In the genomic region with DNA sequence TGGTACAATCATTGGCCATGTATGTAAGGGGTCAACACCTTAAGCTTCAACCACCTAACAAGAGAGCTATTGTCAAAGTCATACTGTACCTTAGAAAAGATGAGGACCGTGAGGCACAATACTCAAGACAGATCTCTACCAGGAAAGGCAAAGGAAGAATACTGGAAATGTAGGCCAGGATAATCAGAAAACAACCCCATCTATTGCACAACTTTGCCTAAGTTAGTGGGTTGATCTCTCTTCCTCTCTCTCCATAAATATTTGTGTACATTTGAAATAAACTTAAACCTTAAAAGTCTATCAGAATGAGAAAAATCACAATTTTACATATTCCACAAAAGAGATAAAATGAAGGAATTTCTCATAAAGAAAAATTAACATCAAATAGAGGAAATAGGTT, we compare ENCODE assay signal across 1 cellular context.
TF ChIP-seq lines count a peak whose summit lies in the region.

No MANE protein-coding gene starts in this region.

TF ChIP-seq in SK-N-SH treated with all-trans-retinoic acid at 6 μM for 48 hours, 23 proteins besides CTCF, POLR2A, EP300 and RAD21 (continued from another document):
- no peak for TF ChIP-seq CREB5 (CRISPR knock-in tag; IDR thresholded peaks at IDR 0.05; ENCODE audit: low read depth)
- TF ChIP-seq ZFP30 (CRISPR knock-in tag; IDR thresholded peaks at IDR 0.05): no peak
- TF ChIP-seq CSRNP3 (CRISPR knock-in tag; IDR thresholded peaks at IDR 0.05): no peak
- no peak for TF ChIP-seq ZFP3 (CRISPR knock-in tag; IDR thresholded peaks at IDR 0.05)
- TF ChIP-seq POU6F1 (CRISPR knock-in tag; IDR thresholded peaks at IDR 0.05; ENCODE audit: borderline replicate concordance, low read depth): no peak
- no peak for TF ChIP-seq BACH2 (CRISPR knock-in tag; IDR thresholded peaks at IDR 0.05; ENCODE audit: borderline replicate concordance)
- no peak for TF ChIP-seq ISL1 (CRISPR knock-in tag; IDR thresholded peaks at IDR 0.05)
- no peak for TF ChIP-seq OSR1 (CRISPR knock-in tag; IDR thresholded peaks at IDR 0.05)
- no peak for TF ChIP-seq ZNF565 (CRISPR knock-in tag; conservative IDR thresholded peaks at IDR 0.05; ENCODE audit: low read depth)
- no peak for TF ChIP-seq PATZ1 (CRISPR knock-in tag; IDR thresholded peaks at IDR 0.05; ENCODE audit: borderline replicate concordance)
- no peak for TF ChIP-seq GLIS3 (CRISPR knock-in tag; IDR thresholded peaks at IDR 0.05)
- TF ChIP-seq TCF4 (CRISPR knock-in tag; IDR thresholded peaks at IDR 0.05; ENCODE audit: borderline replicate concordance): no peak
- TF ChIP-seq CSDC2 (CRISPR knock-in tag; IDR thresholded peaks at IDR 0.05): no peak
